1 cellular context compared by ENCODE assay signal in genomic region chr15:45022871-45023658, GRCh38.
TF ChIP-seq lines count a peak whose summit lies in the region.

TSS of gene SORD (plus strand) at chr15:45023195. CDS start at chr15:45023284, 89 bp downstream.

TF ChIP-seq in K562, 482 proteins besides CTCF, POLR2A, EP300 and RAD21 (continued from another document and continues in another):
- TF ChIP-seq, protein P1, sequence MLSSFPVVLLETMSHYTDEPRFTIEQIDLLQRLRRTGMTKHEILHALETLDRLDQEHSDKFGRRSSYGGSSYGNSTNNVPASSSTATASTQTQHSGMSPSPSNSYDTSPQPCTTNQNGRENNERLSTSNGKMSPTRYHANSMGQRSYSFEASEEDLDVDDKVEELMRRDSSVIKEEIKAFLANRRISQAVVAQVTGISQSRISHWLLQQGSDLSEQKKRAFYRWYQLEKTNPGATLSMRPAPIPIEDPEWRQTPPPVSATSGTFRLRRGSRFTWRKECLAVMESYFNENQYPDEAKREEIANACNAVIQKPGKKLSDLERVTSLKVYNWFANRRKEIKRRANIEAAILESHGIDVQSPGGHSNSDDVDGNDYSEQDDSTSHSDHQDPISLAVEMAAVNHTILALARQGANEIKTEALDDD (IDR thresholded peaks at IDR 0.05): no peak
- no peak for TF ChIP-seq ARID3A (IDR thresholded peaks at IDR 0.05; ENCODE audit: borderline replicate concordance, low read depth, low read length)
- TF ChIP-seq SMARCC2 (IDR thresholded peaks at IDR 0.05; ENCODE audit: low read depth): no peak
- no peak for TF ChIP-seq ESRRB (CRISPR knock-in tag; IDR thresholded peaks at IDR 0.05; ENCODE audit: borderline replicate concordance)
- no peak for TF ChIP-seq ZNF277 (CRISPR knock-in tag; IDR thresholded peaks at IDR 0.05; ENCODE audit: borderline replicate concordance)
- TF ChIP-seq PHF8 (IDR thresholded peaks at IDR 0.05; ENCODE audit: borderline replicate concordance, low read length): peak; percentile 73; the same call in 1 of the 2 replicates
- peak in 1 of 2 experiments; percentile 33; a peak in 1 of 4 replicates for TF ChIP-seq HDAC1 (IDR thresholded peaks at IDR 0.05)
- TF ChIP-seq CREB3L1 (IDR thresholded peaks at IDR 0.05; ENCODE audit: borderline replicate concordance, low read depth): 0 out of 2 replicates have a peak, but pooled peaks have one; percentile 11
- 0 out of 2 replicates have a peak, but pooled peaks have one; percentile 16 for TF ChIP-seq MYNN (IDR thresholded peaks at IDR 0.05)
- no peak for TF ChIP-seq MYNN (CRISPR knock-in tag; IDR thresholded peaks at IDR 0.05)
- TF ChIP-seq RNF2 (IDR thresholded peaks at IDR 0.05): no peak
- TF ChIP-seq MYBL2 (IDR thresholded peaks at IDR 0.05; ENCODE audit: low read depth): no peak
- no peak for TF ChIP-seq MYBL2 (CRISPR knock-in tag; IDR thresholded peaks at IDR 0.05; ENCODE audit: borderline replicate concordance)
- peak; percentile 30; the same call in 1 of the 2 replicates for TF ChIP-seq ETV5 (CRISPR knock-in tag; IDR thresholded peaks at IDR 0.05; ENCODE audit: low read depth)
- no peak for TF ChIP-seq CCNT2 (IDR thresholded peaks at IDR 0.05; ENCODE audit: borderline replicate concordance, extremely low read depth, insufficient read length, low read depth, low read length)
- no peak for TF ChIP-seq HNRNPK (IDR thresholded peaks at IDR 0.05; ENCODE audit: low read depth, low read length, poor library complexity, severe bottlenecking)
- TF ChIP-seq POLR2G (IDR thresholded peaks at IDR 0.05; ENCODE audit: low read depth, low read length): peak; percentile 81
- no peak for TF ChIP-seq BRD9 (IDR thresholded peaks at IDR 0.05; ENCODE audit: low read depth, partially characterized antibody)
- TF ChIP-seq GATA2 (CRISPR knock-in tag; IDR thresholded peaks at IDR 0.05): no peak
- TF ChIP-seq ZNF696 (CRISPR knock-in tag; conservative IDR thresholded peaks at IDR 0.05): no peak
- TF ChIP-seq RBM17 (IDR thresholded peaks at IDR 0.05; ENCODE audit: borderline replicate concordance, low read depth, low read length): no peak
- no peak for TF ChIP-seq TAF1 (IDR thresholded peaks at IDR 0.05; ENCODE audit: control insufficient read depth, extremely low read depth, insufficient read depth, low read length, severe bottlenecking)
- no peak for TF ChIP-seq BDP1 (IDR thresholded peaks at IDR 0.05; ENCODE audit: insufficient read depth, insufficient read length)
- TF ChIP-seq ZNF239 (CRISPR knock-in tag; IDR thresholded peaks at IDR 0.05): no peak
- TF ChIP-seq, protein P2, sequence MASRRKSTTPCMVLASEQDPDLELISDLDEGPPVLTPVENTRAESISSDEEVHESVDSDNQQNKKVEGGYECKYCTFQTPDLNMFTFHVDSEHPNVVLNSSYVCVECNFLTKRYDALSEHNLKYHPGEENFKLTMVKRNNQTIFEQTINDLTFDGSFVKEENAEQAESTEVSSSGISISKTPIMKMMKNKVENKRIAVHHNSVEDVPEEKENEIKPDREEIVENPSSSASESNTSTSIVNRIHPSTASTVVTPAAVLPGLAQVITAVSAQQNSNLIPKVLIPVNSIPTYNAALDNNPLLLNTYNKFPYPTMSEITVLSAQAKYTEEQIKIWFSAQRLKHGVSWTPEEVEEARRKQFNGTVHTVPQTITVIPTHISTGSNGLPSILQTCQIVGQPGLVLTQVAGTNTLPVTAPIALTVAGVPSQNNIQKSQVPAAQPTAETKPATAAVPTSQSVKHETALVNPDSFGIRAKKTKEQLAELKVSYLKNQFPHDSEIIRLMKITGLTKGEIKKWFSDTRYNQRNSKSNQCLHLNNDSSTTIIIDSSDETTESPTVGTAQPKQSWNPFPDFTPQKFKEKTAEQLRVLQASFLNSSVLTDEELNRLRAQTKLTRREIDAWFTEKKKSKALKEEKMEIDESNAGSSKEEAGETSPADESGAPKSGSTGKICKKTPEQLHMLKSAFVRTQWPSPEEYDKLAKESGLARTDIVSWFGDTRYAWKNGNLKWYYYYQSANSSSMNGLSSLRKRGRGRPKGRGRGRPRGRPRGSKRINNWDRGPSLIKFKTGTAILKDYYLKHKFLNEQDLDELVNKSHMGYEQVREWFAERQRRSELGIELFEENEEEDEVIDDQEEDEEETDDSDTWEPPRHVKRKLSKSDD (conservative IDR thresholded peaks at IDR 0.05; ENCODE audit: low read length): no peak
- TF ChIP-seq FOS (IDR thresholded peaks at IDR 0.05; ENCODE audit: extremely low read depth, insufficient read length): no peak
- TF ChIP-seq ZNF24 (IDR thresholded peaks at IDR 0.05): no peak
- TF ChIP-seq STAT6 (CRISPR knock-in tag; IDR thresholded peaks at IDR 0.05): no peak
- no peak for TF ChIP-seq ZNF445 (CRISPR knock-in tag; IDR thresholded peaks at IDR 0.05; ENCODE audit: low read depth)
- TF ChIP-seq, protein P3, sequence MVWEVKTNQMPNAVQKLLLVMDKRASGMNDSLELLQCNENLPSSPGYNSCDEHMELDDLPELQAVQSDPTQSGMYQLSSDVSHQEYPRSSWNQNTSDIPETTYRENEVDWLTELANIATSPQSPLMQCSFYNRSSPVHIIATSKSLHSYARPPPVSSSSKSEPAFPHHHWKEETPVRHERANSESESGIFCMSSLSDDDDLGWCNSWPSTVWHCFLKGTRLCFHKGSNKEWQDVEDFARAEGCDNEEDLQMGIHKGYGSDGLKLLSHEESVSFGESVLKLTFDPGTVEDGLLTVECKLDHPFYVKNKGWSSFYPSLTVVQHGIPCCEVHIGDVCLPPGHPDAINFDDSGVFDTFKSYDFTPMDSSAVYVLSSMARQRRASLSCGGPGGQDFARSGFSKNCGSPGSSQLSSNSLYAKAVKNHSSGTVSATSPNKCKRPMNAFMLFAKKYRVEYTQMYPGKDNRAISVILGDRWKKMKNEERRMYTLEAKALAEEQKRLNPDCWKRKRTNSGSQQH (CRISPR knock-in tag; IDR thresholded peaks at IDR 0.05): no peak
- no peak for TF ChIP-seq ZNF274 (IDR thresholded peaks at IDR 0.05; ENCODE audit: borderline replicate concordance, low read depth, low read length)
- TF ChIP-seq RBM22 (IDR thresholded peaks at IDR 0.05; ENCODE audit: low read depth, low read length, poor library complexity, severe bottlenecking): no peak
- no peak for TF ChIP-seq SLC30A9 (CRISPR knock-in tag; IDR thresholded peaks at IDR 0.05)
- no peak for TF ChIP-seq HNRNPUL1 (IDR thresholded peaks at IDR 0.05; ENCODE audit: low read length)
- TF ChIP-seq ZNF280A (IDR thresholded peaks at IDR 0.05; ENCODE audit: low read depth, partially characterized antibody): no peak
- no peak for TF ChIP-seq DLX4 (CRISPR knock-in tag; IDR thresholded peaks at IDR 0.05)
- TF ChIP-seq ZNF77 (CRISPR knock-in tag; IDR thresholded peaks at IDR 0.05): no peak
- TF ChIP-seq SNIP1 (IDR thresholded peaks at IDR 0.05; ENCODE audit: low read depth): no peak
- TF ChIP-seq RBFOX2 (IDR thresholded peaks at IDR 0.05; ENCODE audit: low read depth, low read length): peak; percentile 79
- TF ChIP-seq KDM4B (IDR thresholded peaks at IDR 0.05; ENCODE audit: borderline replicate concordance in 2 of 2, low read depth in 1 of 2): no peak
- TF ChIP-seq, protein P4, sequence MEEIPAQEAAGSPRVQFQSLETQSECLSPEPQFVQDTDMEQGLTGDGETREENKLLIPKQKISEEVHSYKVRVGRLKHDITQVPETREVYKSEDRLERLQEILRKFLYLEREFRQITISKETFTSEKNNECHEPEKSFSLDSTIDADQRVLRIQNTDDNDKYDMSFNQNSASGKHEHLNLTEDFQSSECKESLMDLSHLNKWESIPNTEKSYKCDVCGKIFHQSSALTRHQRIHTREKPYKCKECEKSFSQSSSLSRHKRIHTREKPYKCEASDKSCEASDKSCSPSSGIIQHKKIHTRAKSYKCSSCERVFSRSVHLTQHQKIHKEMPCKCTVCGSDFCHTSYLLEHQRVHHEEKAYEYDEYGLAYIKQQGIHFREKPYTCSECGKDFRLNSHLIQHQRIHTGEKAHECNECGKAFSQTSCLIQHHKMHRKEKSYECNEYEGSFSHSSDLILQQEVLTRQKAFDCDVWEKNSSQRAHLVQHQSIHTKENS (CRISPR knock-in tag; IDR thresholded peaks at IDR 0.05): no peak
- TF ChIP-seq GABPA (tag; conservative IDR thresholded peaks at IDR 0.05; ENCODE audit: low read depth): no peak
- TF ChIP-seq SIRT6 (IDR thresholded peaks at IDR 0.05; ENCODE audit: low read depth, low read length): no peak
- TF ChIP-seq ZFP36 (IDR thresholded peaks at IDR 0.05; ENCODE audit: low read depth, low read length, partially characterized antibody): no peak
- TF ChIP-seq, protein P5, sequence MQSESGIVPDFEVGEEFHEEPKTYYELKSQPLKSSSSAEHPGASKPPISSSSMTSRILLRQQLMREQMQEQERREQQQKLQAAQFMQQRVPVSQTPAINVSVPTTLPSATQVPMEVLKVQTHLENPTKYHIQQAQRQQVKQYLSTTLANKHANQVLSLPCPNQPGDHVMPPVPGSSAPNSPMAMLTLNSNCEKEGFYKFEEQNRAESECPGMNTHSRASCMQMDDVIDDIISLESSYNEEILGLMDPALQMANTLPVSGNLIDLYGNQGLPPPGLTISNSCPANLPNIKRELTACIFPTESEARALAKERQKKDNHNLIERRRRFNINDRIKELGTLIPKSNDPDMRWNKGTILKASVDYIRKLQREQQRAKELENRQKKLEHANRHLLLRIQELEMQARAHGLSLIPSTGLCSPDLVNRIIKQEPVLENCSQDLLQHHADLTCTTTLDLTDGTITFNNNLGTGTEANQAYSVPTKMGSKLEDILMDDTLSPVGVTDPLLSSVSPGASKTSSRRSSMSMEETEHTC (IDR thresholded peaks at IDR 0.05): no peak
- no peak for TF ChIP-seq KLF1 (tag; IDR thresholded peaks at IDR 0.05)
